Comparison of ENCODE assay signal across 9 cellular contexts in genomic region chr21:35940074-35940927, GRCh38.
DNase-seq lines count a peak whose midpoint lies in the region; ATAC-seq, FAIRE-seq and TF ChIP-seq lines count a peak whose summit lies in the region.
"Had no signal": no experiment of that assay in that cellular context is flagged by ENCODE, and none has a peak within 500 bp of the region (broad histone marks: within the 10 kb centered on the region; RNA-seq: fewer than 3 reads in every experiment).

No MANE protein-coding gene starts in this region.

- no peaks in the 10 kb centered on the region for H3K36me3 ChIP-seq in parathyroid adenoma (ENCODE audit: control insufficient read depth, insufficient read depth, low read length)

- H3K4me3 ChIP-seq in parathyroid adenoma (ENCODE audit: low read depth, low read length), result no peak overlapping the region

- no peaks in the 10 kb centered on the region for H3K4me1 ChIP-seq in foreskin keratinocyte
- H3K4me1 ChIP-seq in parathyroid adenoma, result no peaks in the 10 kb centered on the region

- H2AFZ ChIP-seq in parathyroid adenoma, result no peak overlapping the region

- H3K4me2 ChIP-seq in parathyroid adenoma (ENCODE audit: low read length), result peak overlapping the region; percentile 35

- peak; percentile 26 for FAIRE-seq in TTC549 (lab: Jason Lieb, UNC)
- FAIRE-seq: colon had no signal

- no peaks in the 10 kb centered on the region for H3K36me3 Mint-ChIP-seq in natural killer cell
- no peaks in the 10 kb centered on the region for H3K36me3 Mint-ChIP-seq in natural killer cell treated with Interleukin-12 subunit alpha and Interleukin-12 subunit beta and Interleukin-15 and Interleukin-18, amount 100 ng/mL, for 72 hours
- no peaks in the 10 kb centered on the region for H3K36me3 Mint-ChIP-seq in mesothelial cell of epicardium

- H3K79me2 ChIP-seq in parathyroid adenoma, result no peaks in the 10 kb centered on the region

- no peak overlapping the region for H3K27ac Mint-ChIP-seq in natural killer cell
- no peak overlapping the region for H3K27ac Mint-ChIP-seq in natural killer cell treated with Interleukin-12 subunit alpha and Interleukin-12 subunit beta and Interleukin-15 and Interleukin-18, amount 100 ng/mL, for 72 hours
- H3K27ac Mint-ChIP-seq in mesothelial cell of epicardium, result no peak overlapping the region

- intact Hi-C loops in natural killer cell (cut with micrococcal nuclease), result no loop called here

- no peak overlapping the region for H3K27ac ChIP-seq in foreskin keratinocyte
- no peak overlapping the region for H3K27ac ChIP-seq in parathyroid adenoma

- no peaks in the 10 kb centered on the region for H3K9me3 ChIP-seq in parathyroid adenoma (ENCODE audit: control insufficient read depth, low read length)

- ATAC-seq in natural killer cell, result peak in 1 of 3 donors; percentile 47
- no peak for ATAC-seq in natural killer cell treated with Interleukin-12 subunit alpha and Interleukin-12 subunit beta and Interleukin-15 and Interleukin-18, amount 100 ng/mL, for 72 hours
- peak; percentile 47 for ATAC-seq in foreskin keratinocyte

- H3K9me3 Mint-ChIP-seq in natural killer cell (no peaks in the 10 kb centered on the region), mesothelial cell of epicardium (no peaks in the 10 kb centered on the region)
- no peaks in the 10 kb centered on the region for H3K9me3 Mint-ChIP-seq in natural killer cell treated with Interleukin-12 subunit alpha and Interleukin-12 subunit beta and Interleukin-15 and Interleukin-18, amount 100 ng/mL, for 72 hours

- DNase-seq in natural killer cell (no peak), NCI-H187 treated with DMSO at 0.1 percent for 48 hours (lab: John Stamatoyannopoulos, UW) (peak; percentile 54), foreskin keratinocyte (peak; percentile 29 to 58), mesothelial cell of epicardium (ENCODE audit: low spot score in 2 of 2, unreplicated experiment in 2 of 2) (no peak), mesenteric fat pad (ENCODE audit: low spot score) (no peak)
- no peak for DNase-seq in natural killer cell treated with Interleukin-12 subunit alpha and Interleukin-12 subunit beta and Interleukin-15 and Interleukin-18, amount 100 ng/mL, for 72 hours (ENCODE audit: low spot score)

- peaks cover 2 to 5% of the 10 kb centered on the region in 2 donors for H3K27me3 Mint-ChIP-seq in natural killer cell (ENCODE audit: low read depth in 2 of 2)
- H3K27me3 Mint-ChIP-seq in natural killer cell treated with Interleukin-12 subunit alpha and Interleukin-12 subunit beta and Interleukin-15 and Interleukin-18, amount 100 ng/mL, for 72 hours, result peaks cover 5 to 9% of the 10 kb centered on the region in 2 donors
- H3K27me3 Mint-ChIP-seq in mesothelial cell of epicardium (ENCODE audit: low read depth), result peaks cover 5% of the 10 kb centered on the region

- H3K4me3 Mint-ChIP-seq in natural killer cell (no peak overlapping the region), mesothelial cell of epicardium (no peak overlapping the region)
- H3K4me3 Mint-ChIP-seq in natural killer cell treated with Interleukin-12 subunit alpha and Interleukin-12 subunit beta and Interleukin-15 and Interleukin-18, amount 100 ng/mL, for 72 hours, result no peak overlapping the region

- peak; percentile 16 for TF ChIP-seq CTCF in natural killer cell (IDR thresholded peaks at IDR 0.05)
- peak; percentile 86 for TF ChIP-seq CTCF in foreskin keratinocyte (conservative IDR thresholded peaks at IDR 0.05)
- peak; percentile 25 for TF ChIP-seq CTCF in parathyroid adenoma (IDR thresholded peaks at IDR 0.05)
- no peak for TF ChIP-seq CTCF in mesothelial cell of epicardium (IDR thresholded peaks at IDR 0.05; ENCODE audit: unreplicated experiment)

- H3K27me3 ChIP-seq in foreskin keratinocyte, result no peaks in the 10 kb centered on the region
- H3K27me3 ChIP-seq in parathyroid adenoma (ENCODE audit: control insufficient read depth, insufficient read depth, low read length), result no peaks in the 10 kb centered on the region

- H3K4me1 Mint-ChIP-seq in natural killer cell, result no peaks in the 10 kb centered on the region
- no peaks in the 10 kb centered on the region for H3K4me1 Mint-ChIP-seq in natural killer cell treated with Interleukin-12 subunit alpha and Interleukin-12 subunit beta and Interleukin-15 and Interleukin-18, amount 100 ng/mL, for 72 hours (ENCODE audit: low read depth in 2 of 2)
- H3K4me1 Mint-ChIP-seq in mesothelial cell of epicardium, result peaks cover 2% of the 10 kb centered on the region

- H3K9ac ChIP-seq in parathyroid adenoma, result no peak overlapping the region

Comparison
In these comparisons a context has a peak if more than half of its experiments do, and no peak if none do; other contexts are left out.
1. DNase-seq: peak in NCI-H187 treated with DMSO at 0.1 percent for 48 hours (single experiment) and foreskin keratinocyte (2 of 2); none in natural killer cell (single experiment), natural killer cell treated with Interleukin-12 subunit alpha and Interleukin-12 subunit beta and Interleukin-15 and Interleukin-18, amount 100 ng/mL, for 72 hours (single experiment), mesothelial cell of epicardium (0 of 2) and mesenteric fat pad (single experiment).